In the genomic region with DNA sequence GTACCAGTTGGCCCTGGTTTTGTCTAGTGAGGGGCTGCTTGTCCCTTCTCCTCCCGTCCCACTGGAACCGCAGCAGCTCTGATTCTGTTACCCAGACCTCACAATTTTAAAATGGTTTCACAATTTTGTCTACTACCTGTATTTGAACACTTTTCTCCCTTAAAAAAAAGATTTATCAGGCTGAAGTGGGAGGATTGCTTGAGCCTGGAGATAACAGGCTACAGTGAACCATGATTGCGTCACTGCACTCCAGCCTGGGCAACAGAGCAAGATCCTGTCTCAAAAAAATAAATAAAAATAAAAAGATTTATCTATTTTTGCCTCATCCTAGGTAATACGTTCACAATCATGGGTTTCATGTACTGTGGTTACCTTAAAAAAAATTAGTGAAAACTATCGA, we compare ENCODE assay signal across 9 cellular contexts. TPM values are rescaled to one million over a fixed set of nuclear protein-coding genes. Genes with fewer than 3 reads are reported as not detected.
DNase-seq lines count a peak whose midpoint lies in the region; ATAC-seq and TF ChIP-seq lines count a peak whose summit lies in the region.
"Had no signal": no experiment of that assay in that cellular context is flagged by ENCODE, and none has a peak within 500 bp of the region (broad histone marks: within the 10 kb centered on the region; RNA-seq: fewer than 3 reads in every experiment).

No MANE protein-coding gene starts in this region.

- H3K4me3 ChIP-seq in brain microvascular endothelial cell (ENCODE audit: low read depth, low read length), result peak overlapping the region; percentile 69
- no peak overlapping the region for H3K4me3 ChIP-seq in aorta (ENCODE audit: low read length in 2 of 2)

- H3K36me3 ChIP-seq in brain microvascular endothelial cell (replicated peaks) (no peaks in the 10 kb centered on the region), aorta (ENCODE audit: control insufficient read depth in 1 of 2, insufficient read depth in 2 of 2, low read length in 1 of 2) (no peaks in the 10 kb centered on the region)

- ATAC-seq in stimulated activated naive CD8-positive, alpha-beta T cell treated with anti-CD3 and anti-CD28 coated beads, Interleukin-15, Interleukin-2, amounts not matched to agents 100 U/mL and 50 U/mL, for 24 hours, result no peak
- ATAC-seq in aorta (ENCODE audit: low FRiP score) (no peak), HG03565 (IDR thresholded peaks at IDR 0.05; ENCODE audit: unreplicated experiment) (no peak)

- peak overlapping the region; percentile 88 for H3K4me3 Mint-ChIP-seq in stimulated activated naive CD8-positive, alpha-beta T cell treated with anti-CD3 and anti-CD28 coated beads, Interleukin-15, Interleukin-2, amounts not matched to agents 100 ng/mL and 50 ng/mL, for 24 hours
- peak overlapping the region; percentile 96 for H3K4me3 Mint-ChIP-seq in mesothelial cell of epicardium

- 49 to 51% methylated on average over 5 of the region's 5 CpGs for WGBS in aorta, 2 donors

- H3K4me1 Mint-ChIP-seq in stimulated activated naive CD8-positive, alpha-beta T cell treated with anti-CD3 and anti-CD28 coated beads, Interleukin-15, Interleukin-2, amounts not matched to agents 100 ng/mL and 50 ng/mL, for 24 hours (ENCODE audit: low read depth), result peaks cover 25% of the 10 kb centered on the region
- peaks cover 18% of the 10 kb centered on the region for H3K4me1 Mint-ChIP-seq in mesothelial cell of epicardium

- H3K9me3 Mint-ChIP-seq in stimulated activated naive CD8-positive, alpha-beta T cell treated with anti-CD3 and anti-CD28 coated beads, Interleukin-15, Interleukin-2, amounts not matched to agents 100 ng/mL and 50 ng/mL, for 24 hours, result no peaks in the 10 kb centered on the region
- no peaks in the 10 kb centered on the region for H3K9me3 Mint-ChIP-seq in mesothelial cell of epicardium

- in situ Hi-C loops in brain microvascular endothelial cell (cut with HindIII; ENCODE audit: low pct_ligation_motif_present, low sequenced_read_pairs), result no loop called here

- no peaks in the 10 kb centered on the region for H3K36me3 Mint-ChIP-seq in stimulated activated naive CD8-positive, alpha-beta T cell treated with anti-CD3 and anti-CD28 coated beads, Interleukin-15, Interleukin-2, amounts not matched to agents 100 ng/mL and 50 ng/mL, for 24 hours (ENCODE audit: low read depth)
- H3K36me3 Mint-ChIP-seq in mesothelial cell of epicardium, result peaks cover 7% of the 10 kb centered on the region

- no peaks in the 10 kb centered on the region for H3K27me3 ChIP-seq in brain microvascular endothelial cell (replicated peaks)
- no peaks in the 10 kb centered on the region for H3K27me3 ChIP-seq in aorta (ENCODE audit: control insufficient read depth in 1 of 2, insufficient read depth in 2 of 2, low read length in 1 of 2)

- H3K9me3 ChIP-seq in aorta (ENCODE audit: control insufficient read depth, low read length), result no peaks in the 10 kb centered on the region

- no peak for DNase-seq in stimulated activated naive CD8-positive, alpha-beta T cell treated with anti-CD3 and anti-CD28 coated beads, Interleukin-15, Interleukin-2, amounts not matched to agents 100 U/mL and 50 U/mL, for 24 hours
- DNase-seq in brain microvascular endothelial cell, result no peak
- DNase-seq in mesothelial cell of epicardium (ENCODE audit: low spot score in 2 of 2, unreplicated experiment in 2 of 2), result no peak
- DNase-seq in aorta, result no peak
- DNase-seq in central memory CD4-positive, alpha-beta T cell, result no peak
- no peak for DNase-seq in NAMALWA (ENCODE audit: low spot score)

- peak overlapping the region; percentile 65 for H3K27ac Mint-ChIP-seq in stimulated activated naive CD8-positive, alpha-beta T cell treated with anti-CD3 and anti-CD28 coated beads, Interleukin-15, Interleukin-2, amounts not matched to agents 100 ng/mL and 50 ng/mL, for 24 hours
- H3K27ac Mint-ChIP-seq in mesothelial cell of epicardium, result peak overlapping the region; percentile 99

- peaks cover 0 to 3% of the 10 kb centered on the region in 2 donors for H3K4me1 ChIP-seq in aorta (ENCODE audit: control insufficient read depth in 1 of 2, insufficient read depth in 2 of 2, low read length in 2 of 2)

- intact Hi-C loops in aorta (cut with DNase I), result no loop called here

- TF ChIP-seq CTCF in brain microvascular endothelial cell (IDR thresholded peaks at IDR 0.05; ENCODE audit: low read depth, low read length, missing control alignments), result no peak
- TF ChIP-seq CTCF in mesothelial cell of epicardium (IDR thresholded peaks at IDR 0.05; ENCODE audit: unreplicated experiment), result no peak

- no peaks in the 10 kb centered on the region for H3K27me3 Mint-ChIP-seq in stimulated activated naive CD8-positive, alpha-beta T cell treated with anti-CD3 and anti-CD28 coated beads, Interleukin-15, Interleukin-2, amounts not matched to agents 100 ng/mL and 50 ng/mL, for 24 hours
- no peaks in the 10 kb centered on the region for H3K27me3 Mint-ChIP-seq in mesothelial cell of epicardium (ENCODE audit: low read depth)

- H3K27ac ChIP-seq in brain microvascular endothelial cell, result peak overlapping the region; percentile 81
- H3K27ac ChIP-seq in aorta (ENCODE audit: low read depth in 1 of 2, low read length in 2 of 2), result peak overlapping the region; percentile 68 to 76

RNA-seq across cellular contexts. Expression of a gene that starts 1.4 kb away (rescaled TPM):
- total RNA-seq in mesothelial cell of epicardium, result 33.8 to 34.6 TPM (median 34.1 TPM) in 3 replicates
- 10 to 100 TPM; 15.6 to 17.7 TPM for total RNA-seq in aorta
- polyA plus RNA-seq in aorta, result 10 to 100 TPM in 1 of 2 donors, 1 to 10 TPM in 1; 4.1 to 13.3 TPM

RNA-seq across cellular contexts. Expression of a gene that starts 15.1 kb away (rescaled TPM):
- total RNA-seq in mesothelial cell of epicardium (10.4 to 11.5 TPM (median 10.9 TPM) in 3 replicates), aorta (1 to 10 TPM; 5.6 to 7.3 TPM)
- polyA plus RNA-seq in aorta, result 1 to 10 TPM; 4.9 to 8.3 TPM

RNA-seq across cellular contexts. Expression of a gene that starts 23.2 kb away (rescaled TPM):
- total RNA-seq in mesothelial cell of epicardium (not detected in 3 replicates), aorta (under 1 TPM in 1 of 2 donors, not detected in 1; 0.23 TPM)
- 1 to 10 TPM in 1 of 2 donors, not detected in 1; 3.6 TPM for polyA plus RNA-seq in aorta
- total RNA-seq: esophagus mucosa had no signal

RNA-seq across cellular contexts. Expression of a gene that starts 24.4 kb away (rescaled TPM):
- total RNA-seq in mesothelial cell of epicardium (89.3 to 93.4 TPM (median 92.6 TPM) in 3 replicates), aorta (10 to 100 TPM; 49.8 to 52.0 TPM)
- 10 to 100 TPM; 22.4 to 98.6 TPM for polyA plus RNA-seq in aorta

RNA-seq across cellular contexts. Expression of a gene that starts 27.3 kb away (rescaled TPM):
- total RNA-seq in mesothelial cell of epicardium (not detected in 3 replicates), aorta (not detected)
- not detected for polyA plus RNA-seq in aorta
- total RNA-seq: esophagus mucosa had no signal
